14 cellular contexts compared by ENCODE assay signal in the genomic region with DNA sequence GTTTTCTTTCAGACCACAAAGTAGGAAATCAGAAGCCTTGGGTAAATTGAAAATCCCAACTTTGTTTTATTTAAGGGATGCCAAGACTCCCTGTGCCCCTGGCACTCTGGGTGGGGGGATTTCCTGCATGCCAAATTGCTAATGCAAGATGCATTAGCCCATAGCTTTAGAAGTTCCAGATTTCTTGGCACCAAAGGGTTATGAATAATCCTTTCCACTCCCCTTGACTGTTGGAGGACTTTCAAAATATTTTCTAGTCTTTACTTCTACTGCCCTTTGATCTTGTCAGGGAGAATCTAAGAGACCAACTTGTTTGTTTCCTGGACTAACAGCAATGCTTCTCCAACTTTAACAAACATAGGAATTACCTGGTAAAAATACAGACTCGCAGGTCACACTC.
DNase-seq lines count a peak whose midpoint lies in the region; ATAC-seq and TF ChIP-seq lines count a peak whose summit lies in the region.
"Had no signal": no experiment of that assay in that cellular context is flagged by ENCODE, and none has a peak within 500 bp of the region (broad histone marks: within the 10 kb centered on the region; RNA-seq: fewer than 3 reads in every experiment).

No MANE protein-coding gene starts in this region.

- H3K4me3 ChIP-seq in AG10803 (ENCODE audit: low read length), result no peak overlapping the region
- peak overlapping the region in 2 of 3 experiments; percentile 8 to 18 for H3K4me3 ChIP-seq in mammary epithelial cell (replicated peaks in 1 of 3; ENCODE audit: insufficient read depth in 1 of 3, low read depth in 2 of 3, low read length in 3 of 3)
- no peak overlapping the region for H3K4me3 ChIP-seq in left lung
- H3K4me3 ChIP-seq in right atrium auricular region, result no peak overlapping the region
- H3K4me3 ChIP-seq: ascending aorta, vagina had no signal

- dilution Hi-C loops in mammary epithelial cell (cut with HindIII; ENCODE audit: low sequenced_read_pairs), result no loop called here

- CTCF ChIA-PET in mammary epithelial cell (lab: Charles Lee; ENCODE audit: low non-redundant PET), result no interaction called here

- H4K20me1 ChIP-seq in mammary epithelial cell (ENCODE audit: insufficient read depth, low read length), result no peaks in the 10 kb centered on the region

- 0% methylated on average over 1 of the region's 1 CpG for WGBS in mammary epithelial cell (ENCODE audit: low coverage, missing lambda C conversion rate)

- H3K36me3 ChIP-seq in mammary epithelial cell (ENCODE audit: insufficient read depth, low read length), result no peaks in the 10 kb centered on the region
- H3K36me3 ChIP-seq in left lung, result no peaks in the 10 kb centered on the region
- no peaks in the 10 kb centered on the region for H3K36me3 ChIP-seq in right atrium auricular region
- H3K36me3 ChIP-seq: ascending aorta, BE2C, vagina had no signal

- H3K27ac ChIP-seq in mammary epithelial cell (ENCODE audit: insufficient read depth, low read depth, low read length) (peak overlapping the region; percentile 97), left lung (no peak overlapping the region), right atrium auricular region (no peak overlapping the region)
- H3K27ac ChIP-seq: ascending aorta, parathyroid adenoma, vagina had no signal

- intact Hi-C loops in mammary epithelial cell (cut with micrococcal nuclease) (loop anchor here (5.0 kb wide), 1 partner anchor 71 kb away; no protein-coding TSS in a partner anchor), left lung (cut with DNase I) (no loop called here)

- TF ChIP-seq CTCF in AG10803 (conservative IDR thresholded peaks at IDR 0.05; ENCODE audit: low read length) (no peak), mammary epithelial cell (conservative IDR thresholded peaks at IDR 0.05 in 1 of 2, IDR thresholded peaks at IDR 0.05 in 1 of 2; ENCODE audit: extremely low read depth in 1 of 2, insufficient read depth in 1 of 2, low read depth in 1 of 2, low read length in 2 of 2) (no peak), left lung (IDR thresholded peaks at IDR 0.05) (no peak), right atrium auricular region (IDR thresholded peaks at IDR 0.05) (no peak)

- peaks cover 25% of the 10 kb centered on the region for H3K4me1 ChIP-seq in mammary epithelial cell (ENCODE audit: insufficient read depth, low read length)
- H3K4me1 ChIP-seq in left lung, result no peaks in the 10 kb centered on the region
- H3K4me1 ChIP-seq in right atrium auricular region, result no peaks in the 10 kb centered on the region
- H3K4me1 ChIP-seq: ascending aorta, BE2C, parathyroid adenoma, vagina had no signal

- peak overlapping the region; percentile 75 for H3K4me2 ChIP-seq in mammary epithelial cell (ENCODE audit: insufficient read depth, low read depth, low read length)

- BruUV-seq in mammary epithelial cell (replicated peaks; lab: Mats Ljungman, UMichigan), result no TSS peak

- in situ Hi-C loops in mammary epithelial cell (cut with MboI; ENCODE audit: low sequenced_read_pairs in 2 of 2), result no loop called here

- H3K79me2 ChIP-seq in mammary epithelial cell (ENCODE audit: insufficient read depth, low read length), result no peaks in the 10 kb centered on the region
- H3K79me2 ChIP-seq: parathyroid adenoma had no signal

- DNase-seq in AG10803 (ENCODE audit: low read depth), result peak; percentile 78
- DNase-seq in NCI-H226, result peak; percentile 94
- peak; percentile 86 for DNase-seq in mammary epithelial cell
- DNase-seq in left lobe of liver (ENCODE audit: low spot score), result no peak
- DNase-seq in left lung, result no peak
- DNase-seq in activated T-cell treated with anti-CD3 and anti-CD28 coated beads for 4 hours, result no peak
- no peak for DNase-seq in right atrium auricular region (ENCODE audit: low spot score)
- no peak for DNase-seq in NOMO-1 (lab: John Stamatoyannopoulos, UW; ENCODE audit: unreplicated experiment in 2 of 2)
- DNase-seq: activated CD4-positive, alpha-beta T cell treated with anti-CD3 and anti-CD28 coated beads for 48 hours; BE2C; T-helper 1 cell had no signal

- ATAC-seq in left lobe of liver (peak; percentile 87), left lung (no peak)

- peak overlapping the region; percentile 49 for H2AFZ ChIP-seq in mammary epithelial cell (ENCODE audit: low read depth, low read length)
- H2AFZ ChIP-seq: parathyroid adenoma had no signal

- peak overlapping the region; percentile 69 for H3K9ac ChIP-seq in mammary epithelial cell (ENCODE audit: insufficient read depth, low read length)
- H3K9ac ChIP-seq: parathyroid adenoma had no signal

- H3K27me3 ChIP-seq in mammary epithelial cell (ENCODE audit: insufficient read depth, low read length) (no peaks in the 10 kb centered on the region), left lung (no peaks in the 10 kb centered on the region), right atrium auricular region (no peaks in the 10 kb centered on the region)
- H3K27me3 ChIP-seq: ascending aorta, BE2C, vagina had no signal

- H3K9me3 ChIP-seq in mammary epithelial cell (replicated peaks; ENCODE audit: insufficient read depth, low read length) (no peaks in the 10 kb centered on the region), left lung (no peaks in the 10 kb centered on the region), right atrium auricular region (no peaks in the 10 kb centered on the region)
- H3K9me3 ChIP-seq: ascending aorta, BE2C, vagina had no signal

Comparison
In these comparisons a context has a peak if more than half of its experiments do, and no peak if none do; other contexts are left out.
1. DNase-seq: peak in AG10803 (single experiment), NCI-H226 (single experiment) and mammary epithelial cell (single experiment); none in left lobe of liver (single experiment), left lung (0 of 2), activated T-cell treated with anti-CD3 and anti-CD28 coated beads for 4 hours (single experiment), right atrium auricular region (single experiment) and NOMO-1 (0 of 2).
2. H3K4me3 ChIP-seq: peak in mammary epithelial cell (2 of 3); none in AG10803 (single experiment), left lung (0 of 2) and right atrium auricular region (0 of 2).